ENCODE assay signal across 1 cellular context in genomic region chr16:86200722-86201121, GRCh38.
TF ChIP-seq lines count a peak whose summit lies in the region.

No MANE protein-coding gene starts in this region.

TF ChIP-seq in A549, 52 proteins besides CTCF, POLR2A, EP300 and RAD21 (continued from another document):
- no peak for TF ChIP-seq NPAS2 (CRISPR knock-in tag; IDR thresholded peaks at IDR 0.05; ENCODE audit: borderline replicate concordance)
- TF ChIP-seq ELK1 (IDR thresholded peaks at IDR 0.05; ENCODE audit: low read depth, low read length), result no peak
- no peak for TF ChIP-seq JUN (IDR thresholded peaks at IDR 0.05)
- TF ChIP-seq JUNB (IDR thresholded peaks at IDR 0.05), result no peak
